ENCODE assay signal across 13 cellular contexts in the genomic region with DNA sequence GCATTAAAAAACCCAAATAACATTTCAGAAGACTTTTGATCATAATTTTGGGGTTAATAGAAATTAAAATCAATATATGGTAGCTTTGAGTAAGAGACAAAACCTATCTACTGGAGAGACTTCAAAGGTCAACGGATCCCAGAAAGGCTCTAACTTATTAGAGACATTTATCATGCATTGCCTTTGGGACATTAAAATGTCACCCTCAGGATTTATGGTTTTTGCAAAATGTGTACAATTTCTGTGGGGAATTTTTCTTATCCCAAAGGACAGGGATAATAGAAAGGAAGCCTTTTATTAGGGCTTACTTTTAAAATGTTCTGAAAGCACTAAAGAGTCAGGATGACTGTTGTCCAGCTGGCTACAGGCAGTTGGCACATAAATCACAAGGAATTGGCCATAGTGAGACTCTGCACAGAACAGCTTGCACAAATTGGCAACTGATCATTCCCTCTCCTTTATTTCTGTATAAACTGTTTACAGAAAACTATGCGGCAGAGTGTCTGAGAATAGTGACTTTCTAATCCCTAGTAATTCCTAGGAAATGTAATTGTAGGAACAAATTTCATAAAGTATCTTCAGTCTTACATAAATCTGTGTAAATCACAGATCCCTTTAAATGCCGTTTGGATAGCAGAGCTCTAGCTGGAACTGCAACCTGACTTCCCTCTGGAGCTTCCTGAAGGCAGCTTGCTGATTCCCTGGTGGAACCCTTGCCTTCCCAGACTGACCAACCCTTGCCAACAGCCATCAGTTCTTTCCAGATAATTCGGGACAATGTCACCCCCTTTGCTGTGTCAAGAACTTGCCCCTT.
A peak's percentile ranks its signal among the peaks of the same experiment; 100 is the strongest.
DNase-seq lines count a peak whose midpoint lies in the region; ATAC-seq and TF ChIP-seq lines count a peak whose summit lies in the region.
"Had no signal": no experiment of that assay in that cellular context is flagged by ENCODE, and none has a peak within 500 bp of the region (broad histone marks: within the 10 kb centered on the region; RNA-seq: fewer than 3 reads in every experiment).

No MANE protein-coding gene starts in this region.

- H3K27me3 ChIP-seq in gastroesophageal sphincter: no peaks in the 10 kb centered on the region
- H3K27me3 ChIP-seq in psoas muscle (ENCODE audit: insufficient read depth in 3 of 3, low read length in 2 of 3): no peaks in the 10 kb centered on the region

- DNase-seq in AG20443 (ENCODE audit: low spot score) (peak; percentile 47), RPMI7951 (ENCODE audit: low read depth) (peak; percentile 62), psoas muscle (peak in 1 of 2 donors; percentile 26), NOMO-1 treated with dmso at 0.1 percent for 144 hours (lab: John Stamatoyannopoulos, UW; ENCODE audit: unreplicated experiment) (no peak), ecto neural progenitor cell (ENCODE audit: low spot score) (no peak)
- DNase-seq: BE2C; NCI-H2081 treated with DMSO at 0.1 percent for 48 hours; stimulated activated CD4-positive, alpha-beta T cell treated with anti-CD3 and anti-CD28 coated beads, Interleukin-4, amount 100 ng/mL, for 24 hours had no signal

- intact Hi-C loops in psoas muscle (cut with DNase I): no loop called here

- H3K36me3 ChIP-seq in gastroesophageal sphincter: no peaks in the 10 kb centered on the region
- H3K36me3 ChIP-seq in psoas muscle (ENCODE audit: insufficient read depth in 1 of 2, low read depth in 1 of 2): no peaks in the 10 kb centered on the region
- H3K36me3 ChIP-seq: BE2C had no signal

- H3K4me3 ChIP-seq in gastroesophageal sphincter (no peak overlapping the region), psoas muscle (no peak overlapping the region)
- H3K4me3 ChIP-seq: GM23338 had no signal

- TF ChIP-seq CTCF in gastroesophageal sphincter (IDR thresholded peaks at IDR 0.05) (no peak), psoas muscle (IDR thresholded peaks at IDR 0.05) (no peak)

- peak; percentile 85 for ATAC-seq in gastroesophageal sphincter
- peak in 2 of 4 donors; percentile 40 to 62 for ATAC-seq in psoas muscle
- ATAC-seq in HG02885 (IDR thresholded peaks at IDR 0.05; ENCODE audit: poor library complexity, unreplicated experiment): no peak
- ATAC-seq in GM19397 (IDR thresholded peaks at IDR 0.05; ENCODE audit: unreplicated experiment): no peak
- ATAC-seq: GM23338, HepG2 had no signal

- H3K27ac ChIP-seq in gastroesophageal sphincter: peak overlapping the region; percentile 58 to 74 (median 68)
- H3K27ac ChIP-seq in psoas muscle: peak overlapping the region; percentile 6

- WGBS in gastroesophageal sphincter (ENCODE audit: low coverage in 1 of 2), 2 donors: 5 to 17% methylated on average over 4 of the region's 4 CpGs
- WGBS in psoas muscle, 3 donors: 10 to 15% (median 14%) methylated on average over 4 of the region's 4 CpGs

- TF ChIP-seq EP300 in gastroesophageal sphincter (IDR thresholded peaks at IDR 0.05): no peak

- H3K9me3 ChIP-seq in gastroesophageal sphincter (no peaks in the 10 kb centered on the region), psoas muscle (no peaks in the 10 kb centered on the region)
- H3K9me3 ChIP-seq: BE2C had no signal

- H3K4me1 ChIP-seq in gastroesophageal sphincter (peaks cover 11 to 65% (median 20%) of the 10 kb centered on the region in 3 donors), psoas muscle (peaks cover 23% of the 10 kb centered on the region)
- H3K4me1 ChIP-seq: BE2C had no signal

- no peak for TF ChIP-seq POLR2A in gastroesophageal sphincter (IDR thresholded peaks at IDR 0.05)

Comparison
In these comparisons a context has a peak if more than half of its experiments do, and no peak if none do; other contexts are left out.
1. DNase-seq: peak in AG20443 (single experiment) and RPMI7951 (single experiment); none in NOMO-1 treated with dmso at 0.1 percent for 144 hours (single experiment) and ecto neural progenitor cell (single experiment).